ENCODE assay signal across 11 cellular contexts in genomic region chr7:4861673-4862072, GRCh38. TPM values are rescaled to one million over a fixed set of nuclear protein-coding genes. Genes with fewer than 3 reads are reported as not detected.
DNase-seq lines count a peak whose midpoint lies in the region; ATAC-seq and TF ChIP-seq lines count a peak whose summit lies in the region.
"Had no signal": no experiment of that assay in that cellular context is flagged by ENCODE, and none has a peak within 500 bp of the region (broad histone marks: within the 10 kb centered on the region; RNA-seq: fewer than 3 reads in every experiment).

Gene PAPOLB, minus strand, starts transcription at chr7:4862030. Its CDS starts 220 bp downstream, at chr7:4861810.

- no peaks in the 10 kb centered on the region for H3K36me3 ChIP-seq in heart left ventricle

- intact Hi-C loops in heart left ventricle (cut with DNase I): no loop called here

- H3K27ac ChIP-seq in heart left ventricle: peak within 1 kb of the TSS in 3 of 12 donors; percentile 17 to 55 (median 41)

- peak; percentile 66 for DNase-seq in ELF-1 (ENCODE audit: low read depth, low spot score)
- peak; percentile 70 for DNase-seq in activated CD8-positive, alpha-beta memory T cell treated with anti-CD3 and anti-CD28 coated beads for 24 hours
- DNase-seq in heart left ventricle: peak in 2 of 5 donors; percentile 63 to 66
- DNase-seq in skeletal muscle cell (ENCODE audit: low read depth): no peak
- DNase-seq in occipital lobe (lab: John Stamatoyannopoulos, UW): no peak
- no peak for DNase-seq in DMS79 (lab: John Stamatoyannopoulos, UW)
- DNase-seq in NCI-H2196 (lab: John Stamatoyannopoulos, UW; ENCODE audit: unreplicated experiment): no peak
- DNase-seq in COLO668 (lab: John Stamatoyannopoulos, UW; ENCODE audit: unreplicated experiment): no peak
- DNase-seq: caudate nucleus, mammary epithelial cell, NCI-H2107 had no signal

- ATAC-seq in heart left ventricle: peak in 3 of 4 donors; percentile 22 to 57 (median 32)

- peaks cover 0 to 5% (median 0%) of the 10 kb centered on the region in 9 donors for H3K27me3 ChIP-seq in heart left ventricle

- TF ChIP-seq CTCF in heart left ventricle (IDR thresholded peaks at IDR 0.05): no peak

- H3K4me3 ChIP-seq in heart left ventricle (peak within 1 kb of the TSS in 11 of 12 donors; percentile 18 to 52 (median 43)), skeletal muscle cell (ENCODE audit: low read depth, low read length) (peak within 1 kb of the TSS; percentile 33)

- peaks cover 0 to 4% (median 0%) of the 10 kb centered on the region in 12 donors for H3K9me3 ChIP-seq in heart left ventricle

- peaks cover 0 to 8% (median 0%) of the 10 kb centered on the region in 12 donors for H3K4me1 ChIP-seq in heart left ventricle

- WGBS in heart left ventricle, 4 donors: 31 to 40% (median 37%) methylated on average over 38 to 46 of the region's 46 CpGs

- TF ChIP-seq POLR2A in heart left ventricle (IDR thresholded peaks at IDR 0.05): no peak

RNA-seq across cellular contexts. Expression of gene PAPOLB, which starts in this region (rescaled TPM):
- under 1 TPM in 4 of 9 donors, not detected in 5; 0.05 to 0.38 (median 0.09) TPM for total RNA-seq in heart left ventricle
- polyA plus RNA-seq in heart left ventricle: under 1 TPM; 0.03 to 0.11 TPM
- total RNA-seq in occipital lobe: 0.94 TPM
- polyA plus RNA-seq: mammary epithelial cell had no signal

Comparison
In these comparisons a context has a peak if more than half of its experiments do, and no peak if none do; other contexts are left out.
1. Peak in ATAC-seq and H3K4me3 ChIP-seq in heart left ventricle; RNA of the gene not detected or under 1 TPM.
2. DNase-seq: peak in ELF-1 (single experiment) and activated CD8-positive, alpha-beta memory T cell treated with anti-CD3 and anti-CD28 coated beads for 24 hours (single experiment); none in skeletal muscle cell (single experiment), occipital lobe (single experiment), DMS79 (single experiment), NCI-H2196 (single experiment) and COLO668 (single experiment).